12 cellular contexts compared by ENCODE assay signal in genomic region chr7:51154201-51154600, GRCh38.
"Had no signal": no experiment of that assay in that cellular context is flagged by ENCODE, and none has a peak within 500 bp of the region (broad histone marks: within the 10 kb centered on the region; RNA-seq: fewer than 3 reads in every experiment).

No MANE protein-coding gene starts in this region.

- ATAC-seq: activated T-cell treated with anti-CD3 and anti-CD28 coated beads, Interleukin-2, amount 50 U/mL, for 72 hours; foreskin keratinocyte; lower lobe of right lung; naive thymus-derived CD8-positive, alpha-beta T cell had no signal

- H3K27ac ChIP-seq: foreskin keratinocyte, hepatocyte, lower lobe of right lung, transverse colon had no signal

- H3K4me3 ChIP-seq: hepatocyte, lower lobe of right lung, transverse colon had no signal

- H3K27me3 ChIP-seq: hepatocyte, transverse colon had no signal

- DNase-seq: activated CD4-positive, alpha-beta memory T cell treated with anti-CD3 and anti-CD28 coated beads, Interleukin-2, amount 10 ng/mL, durations not matched to agents 7 days and 5 days; activated gamma-delta T cell treated with Interleukin-2 at 50 U/mL for 16 hours; activated naive CD8-positive, alpha-beta T cell treated with anti-CD3 and anti-CD28 coated beads for 36 hours; activated T-cell treated with anti-CD3 and anti-CD28 coated beads, Interleukin-2, amount 50 U/mL, for 72 hours; effector CD4-positive, alpha-beta T cell; foreskin keratinocyte; left cardiac atrium; lower lobe of right lung; naive thymus-derived CD8-positive, alpha-beta T cell; T-helper 9 cell; transverse colon had no signal
